Comparison of ENCODE assay signal across 12 cellular contexts in the genomic region with DNA sequence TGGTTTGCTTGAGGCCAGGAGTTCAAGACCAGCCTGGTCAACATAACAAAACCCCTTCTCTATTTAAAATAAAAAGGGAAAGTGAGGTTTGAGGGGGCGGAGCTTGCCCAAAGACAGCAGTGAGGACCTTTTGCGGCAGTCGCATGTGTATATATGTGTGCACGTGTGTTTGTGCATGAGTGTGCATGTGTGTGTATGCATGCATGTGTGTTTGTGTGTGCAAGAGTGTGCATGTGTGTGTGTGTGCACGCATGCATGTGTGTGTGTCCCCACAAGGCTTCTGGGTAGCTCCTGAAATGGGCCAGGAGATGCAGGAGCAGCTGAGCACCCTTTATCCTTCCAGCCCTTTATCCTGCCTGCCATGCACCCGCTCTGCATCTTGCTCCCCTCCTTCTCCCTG. TPM values are rescaled to one million over a fixed set of nuclear protein-coding genes. Genes with fewer than 3 reads are reported as not detected.
A peak's percentile ranks its signal among the peaks of the same experiment; 100 is the strongest.
DNase-seq lines count a peak whose midpoint lies in the region; ATAC-seq, FAIRE-seq and TF ChIP-seq lines count a peak whose summit lies in the region.
"Had no signal": no experiment of that assay in that cellular context is flagged by ENCODE, and none has a peak within 500 bp of the region (broad histone marks: within the 10 kb centered on the region; RNA-seq: fewer than 3 reads in every experiment).

No MANE protein-coding gene starts in this region.

- intact Hi-C loops in Calu3 (cut with micrococcal nuclease; ENCODE audit: unreplicated experiment), result no loop called here

- DNase-seq in SK-N-SH (no peak), astrocyte (ENCODE audit: low read depth) (no peak), glutamatergic neuron (no peak), Calu3 (no peak)

- no peak for TF ChIP-seq EP300 in SK-N-SH (IDR thresholded peaks at IDR 0.05; ENCODE audit: borderline replicate concordance in 1 of 2, low read depth in 1 of 2, low read length in 1 of 2)

- H3K4me1 Mint-ChIP-seq in astrocyte (ENCODE audit: low read depth, unreplicated experiment), result peaks cover 17% of the 10 kb centered on the region
- H3K4me1 Mint-ChIP-seq in glutamatergic neuron (ENCODE audit: low read depth, unreplicated experiment), result peaks cover 56% of the 10 kb centered on the region
- no peaks in the 10 kb centered on the region for H3K4me1 Mint-ChIP-seq in Calu3 (ENCODE audit: low read depth, unreplicated experiment)

- no peaks in the 10 kb centered on the region for H3K36me3 Mint-ChIP-seq in astrocyte (ENCODE audit: low read depth, unreplicated experiment)
- peaks cover 4% of the 10 kb centered on the region for H3K36me3 Mint-ChIP-seq in glutamatergic neuron (ENCODE audit: unreplicated experiment)
- H3K36me3 Mint-ChIP-seq in Calu3 (ENCODE audit: insufficient read depth, unreplicated experiment), result no peaks in the 10 kb centered on the region
- H3K36me3 Mint-ChIP-seq: IgD-negative memory B cell had no signal

- H3K9me2 ChIP-seq in SK-N-SH, result no peaks in the 10 kb centered on the region

- CTCF ChIA-PET in SK-N-SH (lab: Yijun Ruan, JAX) (interaction anchor here (1.7 kb wide), 1 partner anchor 22 kb away, joined by 3 read pairs; no protein-coding TSS in a partner anchor), Calu3 (lab: Charles Lee) (no interaction called here)

- H3K27me3 Mint-ChIP-seq in astrocyte (ENCODE audit: low read depth, unreplicated experiment) (peaks cover 15% of the 10 kb centered on the region), glutamatergic neuron (ENCODE audit: unreplicated experiment) (peaks cover 8% of the 10 kb centered on the region), Calu3 (ENCODE audit: unreplicated experiment) (peaks cover 57% of the 10 kb centered on the region)

- H3K9me3 Mint-ChIP-seq in astrocyte (ENCODE audit: unreplicated experiment) (no peaks in the 10 kb centered on the region), glutamatergic neuron (ENCODE audit: unreplicated experiment) (peaks cover 21% of the 10 kb centered on the region), Calu3 (ENCODE audit: low read depth, unreplicated experiment) (no peaks in the 10 kb centered on the region)
- H3K9me3 Mint-ChIP-seq: IgD-negative memory B cell had no signal

- H3K4me3 ChIP-seq in SK-N-SH (ENCODE audit: low read depth in 2 of 2, low read length in 1 of 2) (no peak overlapping the region), astrocyte (ENCODE audit: insufficient read depth, low read depth, low read length) (no peak overlapping the region), skeletal muscle satellite cell (ENCODE audit: low read length) (no peak overlapping the region)

- H3K36me3 ChIP-seq in SK-N-SH (replicated peaks in 1 of 2; ENCODE audit: control insufficient read depth in 1 of 2, insufficient read depth in 2 of 2, low read length in 1 of 2) (no peaks in the 10 kb centered on the region), astrocyte (ENCODE audit: insufficient read depth, low read length) (no peaks in the 10 kb centered on the region), skeletal muscle satellite cell (ENCODE audit: insufficient read depth, low read length) (no peaks in the 10 kb centered on the region)

- TF ChIP-seq RAD21 in SK-N-SH (IDR thresholded peaks at IDR 0.05; ENCODE audit: low read length), result no peak

- H3K79me2 ChIP-seq in SK-N-SH (ENCODE audit: insufficient read depth) (no peaks in the 10 kb centered on the region), astrocyte (ENCODE audit: insufficient read depth, low read length) (no peaks in the 10 kb centered on the region)

- H3K27ac Mint-ChIP-seq in astrocyte (ENCODE audit: unreplicated experiment) (no peak overlapping the region), glutamatergic neuron (ENCODE audit: unreplicated experiment) (peak overlapping the region; percentile 97), Calu3 (ENCODE audit: unreplicated experiment) (no peak overlapping the region)
- H3K27ac Mint-ChIP-seq: IgD-negative memory B cell had no signal

- TF ChIP-seq CTCF in SK-N-SH (IDR thresholded peaks at IDR 0.05) (no peak), astrocyte (IDR thresholded peaks at IDR 0.05; ENCODE audit: insufficient read depth, low read depth, low read length) (no peak), glutamatergic neuron (IDR thresholded peaks at IDR 0.05; ENCODE audit: partially characterized antibody, unreplicated experiment) (no peak), Calu3 (IDR thresholded peaks at IDR 0.05; ENCODE audit: unreplicated experiment) (no peak)

- H4K20me1 ChIP-seq in SK-N-SH (ENCODE audit: insufficient read depth) (no peaks in the 10 kb centered on the region), astrocyte (ENCODE audit: insufficient read depth, low read length) (no peaks in the 10 kb centered on the region)

- 86% methylated on average over 6 of the region's 6 CpGs for WGBS in SK-N-SH (ENCODE audit: low lambda C conversion rate)

- H3K9ac ChIP-seq in SK-N-SH (no peak overlapping the region), astrocyte (ENCODE audit: low read length) (no peak overlapping the region), skeletal muscle satellite cell (ENCODE audit: low read depth, low read length) (no peak overlapping the region)

- H3K4me1 ChIP-seq in SK-N-SH (ENCODE audit: control insufficient read depth in 1 of 2, insufficient read depth in 2 of 2, low read depth in 1 of 2, low read length in 1 of 2), result peaks cover 9 to 11% of the 10 kb centered on the region in 2 experiments; a peak in 2 of 4 replicates
- peaks cover 18% of the 10 kb centered on the region for H3K4me1 ChIP-seq in astrocyte (ENCODE audit: insufficient read depth, low read length)
- H3K4me1 ChIP-seq in skeletal muscle satellite cell (ENCODE audit: control insufficient read depth, insufficient read depth, low read length), result peaks cover 14% of the 10 kb centered on the region

- H3K9me3 ChIP-seq in SK-N-SH, result no peaks in the 10 kb centered on the region
- H3K9me3 ChIP-seq in astrocyte (ENCODE audit: insufficient read depth, low read depth, low read length), result no peaks in the 10 kb centered on the region
- no peaks in the 10 kb centered on the region for H3K9me3 ChIP-seq in skeletal muscle satellite cell (replicated peaks; ENCODE audit: low read length)

- no peaks in the 10 kb centered on the region for H3K27me3 ChIP-seq in SK-N-SH (ENCODE audit: insufficient read depth)
- peaks cover 13% of the 10 kb centered on the region for H3K27me3 ChIP-seq in astrocyte (ENCODE audit: insufficient read depth, low read length)
- peaks cover 33% of the 10 kb centered on the region for H3K27me3 ChIP-seq in skeletal muscle satellite cell (ENCODE audit: control insufficient read depth, insufficient read depth, low read length)

- H3K4me2 ChIP-seq in SK-N-SH (peak overlapping the region; percentile 62; the same call in 1 of the 2 replicates), astrocyte (ENCODE audit: low read length) (peak overlapping the region; percentile 65), skeletal muscle satellite cell (ENCODE audit: low read length) (peak overlapping the region; percentile 34)

- H3K4me3 Mint-ChIP-seq in astrocyte (ENCODE audit: unreplicated experiment) (no peak overlapping the region), glutamatergic neuron (ENCODE audit: unreplicated experiment) (peak overlapping the region; percentile 79), Calu3 (ENCODE audit: low read depth, unreplicated experiment) (no peak overlapping the region)
- H3K4me3 Mint-ChIP-seq: IgD-negative memory B cell had no signal

- H2AFZ ChIP-seq in SK-N-SH (ENCODE audit: low read depth), result no peak overlapping the region
- no peak overlapping the region for H2AFZ ChIP-seq in astrocyte (ENCODE audit: low read depth, low read length)

- H3F3A ChIP-seq in SK-N-SH (replicated peaks; ENCODE audit: insufficient read depth), result no peaks in the 10 kb centered on the region

- no TSS peak for BruUV-seq in Calu3 (replicated peaks; lab: Mats Ljungman, UMichigan)

- H3K27ac ChIP-seq in SK-N-SH (ENCODE audit: low read depth in 2 of 2, low read length in 1 of 2) (peak overlapping the region in 1 of 2 experiments; percentile 41; a peak in 1 of 4 replicates), astrocyte (ENCODE audit: low read depth, low read length) (no peak overlapping the region)
- H3K27ac ChIP-seq: 22Rv1, C4-2B, RWPE1 had no signal

- ATAC-seq in SK-N-SH treated with all-trans-retinoic acid at 6 μM for 48 hours, result no peak; the same call in 1 of the 3 replicates
- ATAC-seq in HG03442 (IDR thresholded peaks at IDR 0.05; ENCODE audit: unreplicated experiment), result no peak
- ATAC-seq in GM21367 (IDR thresholded peaks at IDR 0.05; ENCODE audit: unreplicated experiment), result no peak

- POLR2A ChIA-PET in SK-N-SH (lab: Yijun Ruan, JAX), result no interaction called here

- FAIRE-seq in astrocyte (lab: Jason Lieb, UNC), result no peak

TF ChIP-seq in SK-N-SH, 30 proteins besides CTCF, POLR2A, EP300 and RAD21 (continues in another document):
- no peak for TF ChIP-seq TEAD4 (IDR thresholded peaks at IDR 0.05; ENCODE audit: borderline replicate concordance, insufficient read depth)
- no peak for TF ChIP-seq ELF1 (IDR thresholded peaks at IDR 0.05)
- TF ChIP-seq, protein P1, sequence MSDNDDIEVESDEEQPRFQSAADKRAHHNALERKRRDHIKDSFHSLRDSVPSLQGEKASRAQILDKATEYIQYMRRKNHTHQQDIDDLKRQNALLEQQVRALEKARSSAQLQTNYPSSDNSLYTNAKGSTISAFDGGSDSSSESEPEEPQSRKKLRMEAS (IDR thresholded peaks at IDR 0.05; ENCODE audit: low read depth), result no peak
- no peak for TF ChIP-seq CHD2 (IDR thresholded peaks at IDR 0.05; ENCODE audit: low read length, partially characterized antibody)
- no peak for TF ChIP-seq TCF12 (IDR thresholded peaks at IDR 0.05)
- TF ChIP-seq EZH2phosphoT487 (IDR thresholded peaks at IDR 0.05; ENCODE audit: borderline replicate concordance, low read depth), result no peak
- no peak for TF ChIP-seq JUND (IDR thresholded peaks at IDR 0.05)

TF ChIP-seq in SK-N-SH treated with all-trans-retinoic acid at 6 μM for 48 hours, 23 proteins besides CTCF, POLR2A, EP300 and RAD21:
- TF ChIP-seq SNAI2 (CRISPR knock-in tag; IDR thresholded peaks at IDR 0.05), result no peak
- TF ChIP-seq BACH2 (CRISPR knock-in tag; IDR thresholded peaks at IDR 0.05; ENCODE audit: borderline replicate concordance), result no peak
- no peak for TF ChIP-seq ZFP30 (CRISPR knock-in tag; IDR thresholded peaks at IDR 0.05)
- no peak for TF ChIP-seq CSDC2 (CRISPR knock-in tag; IDR thresholded peaks at IDR 0.05)
- no peak for TF ChIP-seq OSR1 (CRISPR knock-in tag; IDR thresholded peaks at IDR 0.05)
- no peak for TF ChIP-seq ISL1 (CRISPR knock-in tag; IDR thresholded peaks at IDR 0.05)

RNA-seq across cellular contexts. Expression of a gene that starts 9.0 kb away (rescaled TPM):
- 0.39 and 0.72 TPM in 2 replicates for polyA plus RNA-seq in SK-N-SH (2012; rRNA removed)
- polyA plus RNA-seq in SK-N-SH (2012; cell fraction: cytosol; rRNA removed), result 0.31 and 0.63 TPM in 2 replicates
- 0.66 and 0.99 TPM in 2 replicates for polyA plus RNA-seq in SK-N-SH (2012; cell fraction: nucleus; rRNA removed)
- 1.1 and 1.4 TPM in 2 replicates for total RNA-seq in astrocyte
- 124 TPM for total RNA-seq in glutamatergic neuron (ENCODE audit: unreplicated experiment)
- total RNA-seq in skeletal muscle satellite cell (2012; rRNA removed), result not detected in 2 replicates
- 0.24 and 0.27 TPM in 2 replicates for total RNA-seq in Calu3 (2022)
- polyA plus RNA-seq: IgD-negative memory B cell had no signal

Comparison
In these comparisons a context has a peak if more than half of its experiments do, and no peak if none do; other contexts are left out.
1. RNA of a gene that starts 9.0 kb away (total RNA-seq): 124 TPM in glutamatergic neuron (single experiment); 1.1 to 1.4 TPM in astrocyte and 0.24 to 0.27 TPM in Calu3; every median in the first group is over 10 times any median in the second.
2. Peak in every context shown above with its lines, with median percentiles within 50 percentile points of each other: H3K4me2 ChIP-seq.